Comparison of ENCODE assay signal across 8 cellular contexts in genomic region chr14:75906680-75907280, GRCh38.
DNase-seq lines count a peak whose midpoint lies in the region; ATAC-seq and TF ChIP-seq lines count a peak whose summit lies in the region.

No MANE protein-coding gene starts in this region.

- peak; percentile 83 to 86 for TF ChIP-seq CTCF in left lung (IDR thresholded peaks at IDR 0.05)

- H3K4me3 Mint-ChIP-seq in activated CD4-positive, alpha-beta T cell treated with anti-CD3 and anti-CD28 coated beads for 36 hours: no peak overlapping the region

- no peaks in the 10 kb centered on the region for H3K27me3 ChIP-seq in left lung

- intact Hi-C loops in activated CD4-positive, alpha-beta T cell treated with anti-CD3 and anti-CD28 coated beads for 36 hours (cut with DNase I, micrococcal nuclease): loop anchor here (1.0 to 10.0 kb wide), 5 partner anchors 75 to 481 kb away; partner anchors contain the start of gene TGFB3 (in 1 of the 2)
- intact Hi-C loops in left lung (cut with DNase I): no loop called here

- H3K9me3 Mint-ChIP-seq in activated CD4-positive, alpha-beta T cell treated with anti-CD3 and anti-CD28 coated beads for 36 hours (ENCODE audit: low read depth): no peaks in the 10 kb centered on the region

- H3K36me3 ChIP-seq in left lung: peaks cover 0 to 11% of the 10 kb centered on the region in 2 donors

- H3K36me3 Mint-ChIP-seq in activated CD4-positive, alpha-beta T cell treated with anti-CD3 and anti-CD28 coated beads for 36 hours (ENCODE audit: low read depth): no peaks in the 10 kb centered on the region

- DNase-seq in DMS 273 (lab: John Stamatoyannopoulos, UW; ENCODE audit: unreplicated experiment) (peak; percentile 81), DMS 273 treated with DMSO at 0.1 percent for 48 hours (lab: John Stamatoyannopoulos, UW) (no peak), NCI-H2029 treated with DMSO at 0.1 percent for 48 hours (lab: John Stamatoyannopoulos, UW) (peak; percentile 8), cerebellum (ENCODE audit: low spot score) (peak; percentile 36), left lung (peak in 1 of 2 donors; percentile 58)
- DNase-seq in activated CD4-positive, alpha-beta T cell treated with anti-CD3 and anti-CD28 coated beads for 36 hours: peak; percentile 83
- peak; percentile 57 for DNase-seq in stimulated activated CD8-positive, alpha-beta memory T cell treated with anti-CD3 and anti-CD28 coated beads, Interleukin-12 subunit alpha, Interleukin-12 subunit beta, amount 100 ng/mL, for 1 hour (ENCODE audit: low read depth)

- no peak overlapping the region for H3K27ac Mint-ChIP-seq in activated CD4-positive, alpha-beta T cell treated with anti-CD3 and anti-CD28 coated beads for 36 hours

- no peak overlapping the region for H3K4me3 ChIP-seq in left lung

- no peaks in the 10 kb centered on the region for H3K27me3 Mint-ChIP-seq in activated CD4-positive, alpha-beta T cell treated with anti-CD3 and anti-CD28 coated beads for 36 hours

- H3K4me1 ChIP-seq in left lung: peaks cover 13 to 23% of the 10 kb centered on the region in 2 donors

- no peak overlapping the region for H3K27ac ChIP-seq in left lung

- no peak for ATAC-seq in activated CD4-positive, alpha-beta T cell treated with anti-CD3 and anti-CD28 coated beads for 36 hours
- peak; percentile 83 for ATAC-seq in left lung
- ATAC-seq in HG03175 (IDR thresholded peaks at IDR 0.05; ENCODE audit: unreplicated experiment): no peak

- no peaks in the 10 kb centered on the region for H3K9me3 ChIP-seq in left lung

- CTCF ChIA-PET in activated CD4-positive, alpha-beta T cell treated with anti-CD3 and anti-CD28 coated beads for 36 hours (lab: Charles Lee): interaction anchor here (0.5 to 5.1 kb wide), 51 partner anchors 9 to 437 kb away, joined by 3 to 41 read pairs (median 4); partner anchors contain the start of genes IFT43 and TGFB3

- POLR2A ChIA-PET in activated CD4-positive, alpha-beta T cell treated with anti-CD3 and anti-CD28 coated beads for 36 hours (lab: Charles Lee): interaction anchor here (1.0 kb wide), 1 partner anchor 76 kb away, joined by 5 read pairs; no protein-coding TSS in a partner anchor

- H3K4me1 Mint-ChIP-seq in activated CD4-positive, alpha-beta T cell treated with anti-CD3 and anti-CD28 coated beads for 36 hours: no peaks in the 10 kb centered on the region

Comparison
In these comparisons a context has a peak if more than half of its experiments do, and no peak if none do; other contexts are left out.
1. intact Hi-C loops: an anchor here in activated CD4-positive, alpha-beta T cell treated with anti-CD3 and anti-CD28 coated beads for 36 hours (1.0 to 10.0 kb wide); none called in left lung.